Comparison of ENCODE assay signal across 15 cellular contexts in genomic region chr22:24975813-24976341, GRCh38. TPM values are rescaled to one million over a fixed set of nuclear protein-coding genes. Genes with fewer than 3 reads are reported as not detected.
A peak's percentile ranks its signal among the peaks of the same experiment; 100 is the strongest.
DNase-seq lines count a peak whose midpoint lies in the region; ATAC-seq and TF ChIP-seq lines count a peak whose summit lies in the region.
"Had no signal": no experiment of that assay in that cellular context is flagged by ENCODE, and none has a peak within 500 bp of the region (broad histone marks: within the 10 kb centered on the region; RNA-seq: fewer than 3 reads in every experiment).

No MANE protein-coding gene starts in this region.

- peak overlapping the region; percentile 72 to 79 (median 76) for H3K27ac ChIP-seq in gastrocnemius medialis

- intact Hi-C loops in MCF 10A (cut with micrococcal nuclease) (no loop called here), left ventricle myocardium superior (cut with micrococcal nuclease) (no loop called here), gastrocnemius medialis (cut with DNase I; ENCODE audit: low total_unique reads) (no loop called here)

- no peaks in the 10 kb centered on the region for H3K9me3 Mint-ChIP-seq in MCF 10A (ENCODE audit: unreplicated experiment)
- H3K9me3 Mint-ChIP-seq in T-helper 2 cell treated with Interferon-gamma antibody and Interleukin-4, amounts not matched to agents 5 μg/mL and 100 μg/mL, for 36 hours = no peaks in the 10 kb centered on the region

- in situ Hi-C loops in gastrocnemius medialis (cut with MboI; ENCODE audit: low sequenced_read_pairs in 4 of 4) = no loop called here

- CTCF ChIA-PET in MCF 10A (lab: Yijun Ruan, JAX) = interaction anchor here (0.7 to 1.2 kb wide), 6 partner anchors 9 to 24 kb away, joined by 3 to 6 read pairs (median 4); no protein-coding TSS in a partner anchor

- peaks cover 13 to 16% of the 10 kb centered on the region in 2 donors for H3K4me1 ChIP-seq in gastrocnemius medialis

- H3K9me3 ChIP-seq in gastrocnemius medialis = no peaks in the 10 kb centered on the region
- H3K9me3 ChIP-seq in T-helper 17 cell (ENCODE audit: control insufficient read depth, low read length, poor library complexity, severe bottlenecking) = no peaks in the 10 kb centered on the region

- BruUV-seq in MCF 10A (replicated peaks; lab: Mats Ljungman, UMichigan) = no TSS peak

- TF ChIP-seq CTCF in MCF 10A (IDR thresholded peaks at IDR 0.05; ENCODE audit: unreplicated experiment) (no peak), gastrocnemius medialis (IDR thresholded peaks at IDR 0.05 in 4 of 5, conservative IDR thresholded peaks at IDR 0.05 in 1 of 5) (no peak)

- peaks cover 47% of the 10 kb centered on the region for H3K4me1 Mint-ChIP-seq in MCF 10A (ENCODE audit: insufficient read depth, unreplicated experiment)
- no peaks in the 10 kb centered on the region for H3K4me1 Mint-ChIP-seq in T-helper 17 cell
- no peaks in the 10 kb centered on the region for H3K4me1 Mint-ChIP-seq in T-helper 2 cell treated with Interferon-gamma antibody and Interleukin-4, amounts not matched to agents 5 μg/mL and 100 μg/mL, for 36 hours (ENCODE audit: low read depth)

- H3K27me3 Mint-ChIP-seq in MCF 10A (ENCODE audit: insufficient read depth, unreplicated experiment) (no peaks in the 10 kb centered on the region), T-helper 17 cell (no peaks in the 10 kb centered on the region)
- peaks cover 8% of the 10 kb centered on the region for H3K27me3 Mint-ChIP-seq in T-helper 2 cell treated with Interferon-gamma antibody and Interleukin-4, amounts not matched to agents 5 μg/mL and 100 μg/mL, for 36 hours (ENCODE audit: low read depth)
- H3K27me3 Mint-ChIP-seq: progenitor cell of endocrine pancreas had no signal

- H3K27me3 ChIP-seq in gastrocnemius medialis = no peaks in the 10 kb centered on the region

- POLR2A ChIA-PET in MCF 10A (lab: Yijun Ruan, JAX) = interaction anchor here (0.8 to 23.0 kb wide), 6 partner anchors 2 to 81 kb away, joined by 3 to 468 read pairs (median 4); no protein-coding TSS in a partner anchor

- no peak overlapping the region for H3K4me3 ChIP-seq in gastrocnemius medialis
- H3K4me3 ChIP-seq: K562 had no signal

- TF ChIP-seq POLR2A in gastrocnemius medialis (IDR thresholded peaks at IDR 0.05) = no peak

- H3K27ac Mint-ChIP-seq in MCF 10A (ENCODE audit: low read depth, unreplicated experiment) (peak overlapping the region; percentile 95), T-helper 17 cell (no peak overlapping the region)
- no peak overlapping the region for H3K27ac Mint-ChIP-seq in T-helper 2 cell treated with Interferon-gamma antibody and Interleukin-4, amounts not matched to agents 5 μg/mL and 100 μg/mL, for 36 hours
- H3K27ac Mint-ChIP-seq: progenitor cell of endocrine pancreas had no signal

- H3K4me3 Mint-ChIP-seq in MCF 10A (ENCODE audit: unreplicated experiment) = peak overlapping the region; percentile 36
- no peak overlapping the region for H3K4me3 Mint-ChIP-seq in T-helper 17 cell
- no peak overlapping the region for H3K4me3 Mint-ChIP-seq in T-helper 2 cell treated with Interferon-gamma antibody and Interleukin-4, amounts not matched to agents 5 μg/mL and 100 μg/mL, for 36 hours

- DNase-seq in GM03348 (ENCODE audit: low spot score) (peak; percentile 42), MCF 10A (ENCODE audit: unreplicated experiment) (peak; percentile 60), left ventricle myocardium superior (peak; percentile 80), gastrocnemius medialis (peak; percentile 26 to 60), T-helper 17 cell (no peak), NAMALWA (ENCODE audit: low spot score) (no peak)
- no peak for DNase-seq in T-helper 2 cell treated with Interferon-gamma antibody and Interleukin-4, amounts not matched to agents 5 μg/mL and 100 μg/mL, for 36 hours (ENCODE audit: low spot score)
- DNase-seq: AML-193; cortex of kidney; NCI-H524; stimulated activated CD8-positive, alpha-beta memory T cell treated with anti-CD3 and anti-CD28 coated beads, Interleukin-4, amount 100 ng/mL, for 48 hours; T-helper 2 cell had no signal

- H3K36me3 Mint-ChIP-seq in MCF 10A (ENCODE audit: insufficient read depth, unreplicated experiment) (peaks cover 36% of the 10 kb centered on the region), T-helper 17 cell (ENCODE audit: low read depth) (no peaks in the 10 kb centered on the region)
- H3K36me3 Mint-ChIP-seq in T-helper 2 cell treated with Interferon-gamma antibody and Interleukin-4, amounts not matched to agents 5 μg/mL and 100 μg/mL, for 36 hours (ENCODE audit: low read depth) = no peaks in the 10 kb centered on the region

- no peaks in the 10 kb centered on the region for H3K36me3 ChIP-seq in gastrocnemius medialis

- ATAC-seq in left ventricle myocardium superior (peak; percentile 79), gastrocnemius medialis (peak; percentile 60 to 67), T-helper 17 cell (no peak), HG03442 (IDR thresholded peaks at IDR 0.05; ENCODE audit: unreplicated experiment) (no peak)
- ATAC-seq: K562 had no signal

RNA-seq across cellular contexts. Expression of gene KIAA1671, which starts 23.4 kb away (rescaled TPM):
- total RNA-seq in MCF 10A (2022) = 61.0 and 68.1 TPM in 2 replicates
- 11.6 TPM for total RNA-seq in left ventricle myocardium superior
- 10 to 100 TPM; 16.2 to 35.0 (median 21.7) TPM for total RNA-seq in gastrocnemius medialis
- 1 to 10 TPM; 1.4 to 3.2 TPM for total RNA-seq in T-helper 17 cell

RNA-seq across cellular contexts. Expression of gene LHFPL7, which starts 29.4 kb away (rescaled TPM):
- total RNA-seq in MCF 10A (2022) = not detected in 2 replicates
- total RNA-seq in left ventricle myocardium superior = not detected
- not detected for total RNA-seq in gastrocnemius medialis
- not detected for total RNA-seq in T-helper 17 cell
- total RNA-seq: K562, progenitor cell of endocrine pancreas had no signal

Comparison
In these comparisons a context has a peak if more than half of its experiments do, and no peak if none do; other contexts are left out.
1. DNase-seq: peak in GM03348 (single experiment), MCF 10A (single experiment), left ventricle myocardium superior (single experiment) and gastrocnemius medialis (2 of 2); none in T-helper 17 cell (0 of 3), NAMALWA (single experiment) and T-helper 2 cell treated with Interferon-gamma antibody and Interleukin-4, amounts not matched to agents 5 μg/mL and 100 μg/mL, for 36 hours (single experiment).
2. ATAC-seq: peak in left ventricle myocardium superior (single experiment) and gastrocnemius medialis (2 of 2); none in T-helper 17 cell (single experiment) and HG03442 (single experiment).